Comparison of ENCODE assay signal across 27 cellular contexts in genomic region chr3:45017826-45018225, GRCh38. TPM values are rescaled to one million over a fixed set of nuclear protein-coding genes. Genes with fewer than 3 reads are reported as not detected.
"Had no signal": no experiment of that assay in that cellular context is flagged by ENCODE, and none has a peak within 500 bp of the region (broad histone marks: within the 10 kb centered on the region; RNA-seq: fewer than 3 reads in every experiment).

No MANE protein-coding gene starts in this region.

- H3K27me3 ChIP-seq: adrenal gland, ascending aorta, brain microvascular endothelial cell, esophagus muscularis mucosa, heart left ventricle, stomach, testis had no signal

- H3K36me3 ChIP-seq: adrenal gland had no signal

- H3K9me3 Mint-ChIP-seq: activated CD4-positive, alpha-beta T cell treated with anti-CD3 and anti-CD28 coated beads, Interleukin-2, amount 10 ng/mL, durations not matched to agents 7 days and 5 days; activated CD8-positive, alpha-beta T cell treated with anti-CD3 and anti-CD28 coated beads for 36 hours; activated naive CD4-positive, alpha-beta T cell treated with anti-CD3 and anti-CD28 coated beads, Interleukin-2, amount 50 U/mL, for 72 hours; activated T-helper 17 cell treated with anti-CD3 and anti-CD28 coated beads, Interleukin-2, amount 50 U/mL, for 72 hours; effector memory CD8-positive, alpha-beta T cell; stimulated activated memory B cell treated with anti-CD40 and anti-IgM and Interleukin-4, amounts not matched to agents 10 μg/mL and 1 μg/mL and 100 μg/mL, for 72 hours; T-helper 2 cell treated with Interferon-gamma antibody and Interleukin-4, amounts not matched to agents 5 μg/mL and 100 μg/mL, for 36 hours had no signal

- H3K9me3 ChIP-seq: adrenal gland, ascending aorta, esophagus muscularis mucosa, heart left ventricle, stomach, testis had no signal

- H3K4me1 Mint-ChIP-seq: stimulated activated memory B cell treated with anti-CD40 and anti-IgM and Interleukin-4, amounts not matched to agents 10 μg/mL and 1 μg/mL and 100 μg/mL, for 72 hours had no signal

- H3K4me3 Mint-ChIP-seq: activated CD4-positive, alpha-beta T cell treated with anti-CD3 and anti-CD28 coated beads, Interleukin-2, amount 10 ng/mL, durations not matched to agents 7 days and 5 days; activated CD8-positive, alpha-beta memory T cell treated with anti-CD3 and anti-CD28 coated beads, Interleukin-2, amount 10 ng/mL, durations not matched to agents 7 days and 5 days; activated CD8-positive, alpha-beta T cell treated with anti-CD3 and anti-CD28 coated beads for 36 hours; activated T-helper 17 cell treated with anti-CD3 and anti-CD28 coated beads, Interleukin-2, amount 50 U/mL, for 72 hours; effector memory CD8-positive, alpha-beta T cell; stimulated activated memory B cell treated with anti-CD40 and anti-IgM and Interleukin-4, amounts not matched to agents 10 μg/mL and 1 μg/mL and 100 μg/mL, for 72 hours; T-helper 2 cell treated with Interferon-gamma antibody and Interleukin-4, amounts not matched to agents 5 μg/mL and 100 μg/mL, for 36 hours had no signal

- H3K27me3 Mint-ChIP-seq: activated CD4-positive, alpha-beta T cell treated with anti-CD3 and anti-CD28 coated beads, Interleukin-2, amount 10 ng/mL, durations not matched to agents 7 days and 5 days; activated CD8-positive, alpha-beta memory T cell treated with anti-CD3 and anti-CD28 coated beads, Interleukin-2, amount 10 ng/mL, durations not matched to agents 7 days and 5 days; activated CD8-positive, alpha-beta T cell treated with anti-CD3 and anti-CD28 coated beads for 36 hours; activated T-helper 17 cell treated with anti-CD3 and anti-CD28 coated beads, Interleukin-2, amount 50 U/mL, for 72 hours; effector memory CD8-positive, alpha-beta T cell; stimulated activated memory B cell treated with anti-CD40 and anti-IgM and Interleukin-4, amounts not matched to agents 10 μg/mL and 1 μg/mL and 100 μg/mL, for 72 hours had no signal

- FAIRE-seq: kidney, small intestine had no signal

- DNase-seq: activated CD4-positive, alpha-beta T cell treated with anti-CD3 and anti-CD28 coated beads, Interleukin-2, amount 10 ng/mL, durations not matched to agents 7 days and 5 days; activated CD4-positive, CD25-positive, alpha-beta regulatory T cell treated with anti-CD3 and anti-CD28 coated beads, Interleukin-2, amount 50 U/mL, for 72 hours; activated CD8-positive, alpha-beta memory T cell treated with anti-CD3 and anti-CD28 coated beads, Interleukin-2, amount 10 ng/mL, durations not matched to agents 7 days and 5 days; activated CD8-positive, alpha-beta T cell treated with anti-CD3 and anti-CD28 coated beads for 36 hours; adrenal gland; brain microvascular endothelial cell; caudate nucleus; dermis blood vessel endothelial cell; effector memory CD8-positive, alpha-beta T cell; heart left ventricle; kidney; midbrain; occipital lobe; small intestine; stimulated activated CD4-positive, alpha-beta T cell treated with anti-CD3 and anti-CD28 coated beads, Interleukin-15, amount 100 ng/mL, for 24 hours; stomach; testis; trophoblast cell had no signal

- ATAC-seq: activated CD8-positive, alpha-beta memory T cell treated with anti-CD3 and anti-CD28 coated beads, Interleukin-2, amount 10 ng/mL, durations not matched to agents 7 days and 5 days; activated CD8-positive, alpha-beta T cell treated with anti-CD3 and anti-CD28 coated beads for 36 hours; activated naive CD4-positive, alpha-beta T cell treated with anti-CD3 and anti-CD28 coated beads, Interleukin-2, amount 50 U/mL, for 72 hours; activated T-helper 17 cell treated with anti-CD3 and anti-CD28 coated beads, Interleukin-2, amount 50 U/mL, for 72 hours; effector memory CD8-positive, alpha-beta T cell; heart left ventricle; sciatic nerve; SK-N-SH treated with all-trans-retinoic acid at 6 μM for 48 hours; stimulated activated memory B cell treated with anti-CD40 and anti-IgM and Interleukin-4, amounts not matched to agents 10 μg/mL and 1 μg/mL and 100 μg/mL, for 72 hours had no signal

- H3K4me3 ChIP-seq: adrenal gland, ascending aorta, esophagus muscularis mucosa, heart left ventricle, stomach, testis had no signal

- H3K27ac Mint-ChIP-seq: activated CD4-positive, alpha-beta T cell treated with anti-CD3 and anti-CD28 coated beads, Interleukin-2, amount 10 ng/mL, durations not matched to agents 7 days and 5 days; activated CD8-positive, alpha-beta memory T cell treated with anti-CD3 and anti-CD28 coated beads, Interleukin-2, amount 10 ng/mL, durations not matched to agents 7 days and 5 days; activated CD8-positive, alpha-beta T cell treated with anti-CD3 and anti-CD28 coated beads for 36 hours; activated T-helper 17 cell treated with anti-CD3 and anti-CD28 coated beads, Interleukin-2, amount 50 U/mL, for 72 hours; stimulated activated memory B cell treated with anti-CD40 and anti-IgM and Interleukin-4, amounts not matched to agents 10 μg/mL and 1 μg/mL and 100 μg/mL, for 72 hours; T-helper 2 cell treated with Interferon-gamma antibody and Interleukin-4, amounts not matched to agents 5 μg/mL and 100 μg/mL, for 36 hours had no signal

- H3K27ac ChIP-seq: adrenal gland, ascending aorta, brain microvascular endothelial cell, esophagus muscularis mucosa, stomach, VCaP had no signal

RNA-seq across cellular contexts. Expression of gene CLEC3B, which starts 8.3 kb away (rescaled TPM):
- total RNA-seq: activated CD8-positive, alpha-beta memory T cell treated with anti-CD3 and anti-CD28 coated beads, Interleukin-2, amount 10 ng/mL, durations not matched to agents 7 days and 5 days; activated CD8-positive, alpha-beta T cell treated with anti-CD3 and anti-CD28 coated beads for 36 hours; activated naive CD4-positive, alpha-beta T cell treated with anti-CD3 and anti-CD28 coated beads, Interleukin-2, amount 50 U/mL, for 72 hours had no signal
